In genomic region chr6:137033828-137034227, GRCh38 we compare ENCODE assay signal across 8 cellular contexts. TPM values are rescaled to one million over a fixed set of nuclear protein-coding genes. Genes with fewer than 3 reads are reported as not detected.
DNase-seq lines count a peak whose midpoint lies in the region; ATAC-seq and TF ChIP-seq lines count a peak whose summit lies in the region.

No MANE protein-coding gene starts in this region.

- H3K4me1 ChIP-seq in uterus: no peaks in the 10 kb centered on the region

- no peaks in the 10 kb centered on the region for H3K27me3 ChIP-seq in uterus

- DNase-seq in T-helper 2 cell: peak in 4 of 5 experiments; percentile 20 to 93 (median 50)
- peak; percentile 20 for DNase-seq in effector CD4-positive, alpha-beta T cell
- DNase-seq in retina: no peak
- DNase-seq in amygdala (lab: John Stamatoyannopoulos, UW): no peak
- DNase-seq in posterior vena cava (ENCODE audit: low spot score): no peak
- no peak for DNase-seq in uterus

- no peak overlapping the region for H3K4me3 ChIP-seq in uterus

- intact Hi-C loops in posterior vena cava (cut with DNase I) (no loop called here), uterus (cut with DNase I; ENCODE audit: low total_unique reads) (no loop called here)

- H3K27ac ChIP-seq in uterus: no peak overlapping the region

- ATAC-seq in GM19023 (IDR thresholded peaks at IDR 0.05; ENCODE audit: unreplicated experiment) (peak; percentile 95), HG03045 (IDR thresholded peaks at IDR 0.05; ENCODE audit: unreplicated experiment) (peak; percentile 87)

- no peaks in the 10 kb centered on the region for H3K9me3 ChIP-seq in uterus

- no peak for TF ChIP-seq POLR2A in uterus (IDR thresholded peaks at IDR 0.05)

- H3K36me3 ChIP-seq in uterus: no peaks in the 10 kb centered on the region

- TF ChIP-seq CTCF in uterus (IDR thresholded peaks at IDR 0.05): no peak

RNA-seq across cellular contexts. Expression of gene IL20RA, which starts 10.9 kb away (rescaled TPM):
- under 1 TPM; 0.19 to 0.60 TPM for total RNA-seq in posterior vena cava
- 1 to 10 TPM in 3 of 4 donors, under 1 TPM in 1; 0.88 to 6.4 (median 4.3) TPM for total RNA-seq in uterus

Comparison
In these comparisons a context has a peak if more than half of its experiments do, and no peak if none do; other contexts are left out.
1. DNase-seq: peak in T-helper 2 cell (4 of 5) and effector CD4-positive, alpha-beta T cell (single experiment); none in retina (single experiment), amygdala (0 of 56), posterior vena cava (single experiment) and uterus (0 of 2).